In genomic region chr10:132307823-132308587, GRCh38 we compare ENCODE assay signal across 8 cellular contexts. TPM values are rescaled to one million over a fixed set of nuclear protein-coding genes. Genes with fewer than 3 reads are reported as not detected.
A peak's percentile ranks its signal among the peaks of the same experiment; 100 is the strongest.
DNase-seq lines count a peak whose midpoint lies in the region; ATAC-seq, FAIRE-seq and TF ChIP-seq lines count a peak whose summit lies in the region.

STK32C (minus strand) TSS chr10:132307950; CDS start chr10:132307833, 117 bp downstream.

- DNase-seq in Caki2 (ENCODE audit: low read depth) (peak; percentile 71), HL-60 (ENCODE audit: low read depth in 1 of 2, low spot score in 1 of 2) (peak; percentile 68 to 83), RCC 7860 (ENCODE audit: low spot score) (peak; percentile 75), fibroblast of peridontal ligament (ENCODE audit: extremely low read depth) (peak; percentile 82)
- DNase-seq in stimulated activated naive B cell treated with anti-CD40 and anti-IgM and Interleukin-4, amounts not matched to agents 10 μg/mL and 1 μg/mL and 100 μg/mL, for 72 hours = peak; percentile 75

- ATAC-seq in GM19468 (IDR thresholded peaks at IDR 0.05; ENCODE audit: extremely low read depth, unreplicated experiment) = peak; percentile 59
- peak; percentile 88 for ATAC-seq in activated T-helper 17 cell treated with anti-CD3 and anti-CD28 coated beads, Interleukin-2, amount 50 U/mL, for 72 hours (replicated peaks)
- peak; percentile 87 to 89 for ATAC-seq in stimulated activated naive B cell treated with anti-CD40 and anti-IgM and Interleukin-4, amounts not matched to agents 10 μg/mL and 1 μg/mL and 100 μg/mL, for 72 hours (replicated peaks)

- peak within 1 kb of the TSS; percentile 46 for H3K27ac Mint-ChIP-seq in activated T-helper 17 cell treated with anti-CD3 and anti-CD28 coated beads, Interleukin-2, amount 50 U/mL, for 72 hours
- no peak within 1 kb of the TSS for H3K27ac Mint-ChIP-seq in nephron
- peak within 1 kb of the TSS; percentile 89 for H3K27ac Mint-ChIP-seq in stimulated activated naive B cell treated with anti-CD40 and anti-IgM and Interleukin-4, amounts not matched to agents 10 μg/mL and 1 μg/mL and 100 μg/mL, for 72 hours

- peak within 1 kb of the TSS; percentile 41; the same call in 1 of the 2 replicates for H3K27ac ChIP-seq in HL-60 (replicated peaks)

- FAIRE-seq in RCC 7860 (lab: Jason Lieb, UNC) = no peak

- H3K4me1 Mint-ChIP-seq in activated T-helper 17 cell treated with anti-CD3 and anti-CD28 coated beads, Interleukin-2, amount 50 U/mL, for 72 hours = no peaks in the 10 kb centered on the region
- peaks cover 5% of the 10 kb centered on the region for H3K4me1 Mint-ChIP-seq in nephron
- H3K4me1 Mint-ChIP-seq in stimulated activated naive B cell treated with anti-CD40 and anti-IgM and Interleukin-4, amounts not matched to agents 10 μg/mL and 1 μg/mL and 100 μg/mL, for 72 hours = peaks cover 3 to 13% of the 10 kb centered on the region in 2 donors

- H3K4me3 ChIP-seq in HL-60 (replicated peaks; ENCODE audit: insufficient read depth, low read length) = peak within 1 kb of the TSS; percentile 77

- H3K27me3 ChIP-seq in HL-60 (ENCODE audit: insufficient read depth, poor library complexity, severe bottlenecking) = peaks cover 31% of the 10 kb centered on the region

- H3K4me3 Mint-ChIP-seq in activated T-helper 17 cell treated with anti-CD3 and anti-CD28 coated beads, Interleukin-2, amount 50 U/mL, for 72 hours = peak within 1 kb of the TSS; percentile 88
- peak within 1 kb of the TSS; percentile 88 to 91 (median 89) for H3K4me3 Mint-ChIP-seq in nephron
- H3K4me3 Mint-ChIP-seq in stimulated activated naive B cell treated with anti-CD40 and anti-IgM and Interleukin-4, amounts not matched to agents 10 μg/mL and 1 μg/mL and 100 μg/mL, for 72 hours = peak within 1 kb of the TSS; percentile 86 to 91

- no peaks in the 10 kb centered on the region for H3K9me3 Mint-ChIP-seq in activated T-helper 17 cell treated with anti-CD3 and anti-CD28 coated beads, Interleukin-2, amount 50 U/mL, for 72 hours
- peaks cover 7% of the 10 kb centered on the region for H3K9me3 Mint-ChIP-seq in nephron
- no peaks in the 10 kb centered on the region for H3K9me3 Mint-ChIP-seq in stimulated activated naive B cell treated with anti-CD40 and anti-IgM and Interleukin-4, amounts not matched to agents 10 μg/mL and 1 μg/mL and 100 μg/mL, for 72 hours

- no peak for TF ChIP-seq CTCF in HL-60 (IDR thresholded peaks at IDR 0.05; ENCODE audit: insufficient read depth, low read length)
- TF ChIP-seq CTCF in nephron (IDR thresholded peaks at IDR 0.05; ENCODE audit: unreplicated experiment in 3 of 3) = no peak

- no peaks in the 10 kb centered on the region for H3K27me3 Mint-ChIP-seq in activated T-helper 17 cell treated with anti-CD3 and anti-CD28 coated beads, Interleukin-2, amount 50 U/mL, for 72 hours
- peaks cover 66% of the 10 kb centered on the region for H3K27me3 Mint-ChIP-seq in nephron (ENCODE audit: low read depth)
- peaks cover 16 to 24% of the 10 kb centered on the region in 2 donors for H3K27me3 Mint-ChIP-seq in stimulated activated naive B cell treated with anti-CD40 and anti-IgM and Interleukin-4, amounts not matched to agents 10 μg/mL and 1 μg/mL and 100 μg/mL, for 72 hours

- in situ Hi-C loops in Caki2 (cut with HindIII; ENCODE audit: low pct_unique_long_range_greater_than_20kb, low sequenced_read_pairs) = no loop called here

- H3K36me3 Mint-ChIP-seq in activated T-helper 17 cell treated with anti-CD3 and anti-CD28 coated beads, Interleukin-2, amount 50 U/mL, for 72 hours (ENCODE audit: low read depth) = no peaks in the 10 kb centered on the region
- no peaks in the 10 kb centered on the region for H3K36me3 Mint-ChIP-seq in nephron (ENCODE audit: low read depth)
- peaks cover 1 to 10% of the 10 kb centered on the region in 2 donors for H3K36me3 Mint-ChIP-seq in stimulated activated naive B cell treated with anti-CD40 and anti-IgM and Interleukin-4, amounts not matched to agents 10 μg/mL and 1 μg/mL and 100 μg/mL, for 72 hours

RNA-seq across cellular contexts. Expression of gene STK32C, which starts in this region (rescaled TPM):
- 22.5 and 47.3 TPM in 2 replicates for total RNA-seq in Caki2 (2014; rRNA removed; shearing (Covaris generic); ENCODE audit: low replicate concordance)
- total RNA-seq in activated T-helper 17 cell treated with anti-CD3 and anti-CD28 coated beads, Interleukin-2, amount 50 U/mL, for 72 hours = 10 to 100 TPM; 12.6 to 20.6 TPM

Comparison
In these comparisons a context has a peak if more than half of its experiments do, and no peak if none do; other contexts are left out.
1. Peak in every context shown above with its lines: DNase-seq, ATAC-seq, H3K4me3 ChIP-seq and H3K27ac ChIP-seq.
2. H3K27ac Mint-ChIP-seq: peak in activated T-helper 17 cell treated with anti-CD3 and anti-CD28 coated beads, Interleukin-2, amount 50 U/mL, for 72 hours (single experiment) and stimulated activated naive B cell treated with anti-CD40 and anti-IgM and Interleukin-4, amounts not matched to agents 10 μg/mL and 1 μg/mL and 100 μg/mL, for 72 hours (single experiment); none in nephron (0 of 3).